In genomic region chr17:21425736-21426135, GRCh38 we compare ENCODE assay signal across 21 cellular contexts. TPM values are rescaled to one million over a fixed set of nuclear protein-coding genes. Genes with fewer than 3 reads are reported as not detected.
"Had no signal": no experiment of that assay in that cellular context is flagged by ENCODE, and none has a peak within 500 bp of the region (broad histone marks: within the 10 kb centered on the region; RNA-seq: fewer than 3 reads in every experiment).

No MANE protein-coding gene starts in this region.

- H3K9me3 Mint-ChIP-seq: activated B cell treated with CpG ODN at 0.5 μM for 24 hours; activated CD4-positive, alpha-beta memory T cell treated with anti-CD3 and anti-CD28 coated beads for 36 hours; activated naive CD4-positive, alpha-beta T cell treated with anti-CD3 and anti-CD28 coated beads for 36 hours; activated T-cell treated with anti-CD3 and anti-CD28 coated beads, Interleukin-2, amount 50 U/mL, for 4 hours; central memory CD8-positive, alpha-beta T cell; naive B cell; stimulated activated effector memory CD8-positive, alpha-beta T cell treated with anti-CD3 and anti-CD28 coated beads, Interleukin-12 subunit alpha, Interleukin-12 subunit beta, amount 100 ng/mL, for 72 hours; T-helper 2 cell treated with Interferon-gamma antibody and Interleukin-4, amounts not matched to agents 5 μg/mL and 100 μg/mL, for 36 hours; type B pancreatic cell had no signal

- H3K27me3 Mint-ChIP-seq: activated CD4-positive, alpha-beta memory T cell treated with anti-CD3 and anti-CD28 coated beads for 36 hours had no signal

- ATAC-seq: activated T-cell treated with anti-CD3 and anti-CD28 coated beads, Interleukin-2, amount 50 U/mL, for 4 hours; left cardiac atrium; lower lobe of right lung; pancreas; right lobe of liver; stimulated activated effector memory CD8-positive, alpha-beta T cell treated with anti-CD3 and anti-CD28 coated beads, Interleukin-12 subunit alpha, Interleukin-12 subunit beta, amount 100 ng/mL, for 72 hours had no signal

- H3K36me3 Mint-ChIP-seq: activated CD4-positive, alpha-beta memory T cell treated with anti-CD3 and anti-CD28 coated beads for 36 hours; naive B cell; stimulated activated effector memory CD8-positive, alpha-beta T cell treated with anti-CD3 and anti-CD28 coated beads, Interleukin-12 subunit alpha, Interleukin-12 subunit beta, amount 100 ng/mL, for 72 hours; type B pancreatic cell had no signal

- H3K4me3 Mint-ChIP-seq: activated B cell treated with CpG ODN at 0.5 μM for 24 hours; activated CD4-positive, alpha-beta memory T cell treated with anti-CD3 and anti-CD28 coated beads for 36 hours; activated naive CD4-positive, alpha-beta T cell treated with anti-CD3 and anti-CD28 coated beads for 36 hours; activated T-cell treated with anti-CD3 and anti-CD28 coated beads, Interleukin-2, amount 50 U/mL, for 4 hours; central memory CD8-positive, alpha-beta T cell; stimulated activated effector memory CD8-positive, alpha-beta T cell treated with anti-CD3 and anti-CD28 coated beads, Interleukin-12 subunit alpha, Interleukin-12 subunit beta, amount 100 ng/mL, for 72 hours; T-helper 2 cell treated with Interferon-gamma antibody and Interleukin-4, amounts not matched to agents 5 μg/mL and 100 μg/mL, for 36 hours; type B pancreatic cell had no signal

- H3K27ac Mint-ChIP-seq: activated B cell treated with CpG ODN at 0.5 μM for 24 hours; activated CD4-positive, alpha-beta memory T cell treated with anti-CD3 and anti-CD28 coated beads for 36 hours; activated naive CD4-positive, alpha-beta T cell treated with anti-CD3 and anti-CD28 coated beads for 36 hours; stimulated activated effector memory CD8-positive, alpha-beta T cell treated with anti-CD3 and anti-CD28 coated beads, Interleukin-12 subunit alpha, Interleukin-12 subunit beta, amount 100 ng/mL, for 72 hours; T-helper 2 cell treated with Interferon-gamma antibody and Interleukin-4, amounts not matched to agents 5 μg/mL and 100 μg/mL, for 36 hours; type B pancreatic cell had no signal

- DNase-seq: activated B cell treated with CpG ODN at 0.5 μM for 24 hours; activated CD4-positive, alpha-beta memory T cell treated with anti-CD3 and anti-CD28 coated beads for 36 hours; activated CD4-positive, alpha-beta T cell treated with anti-CD3 and anti-CD28 coated beads for 4 hours; activated naive CD4-positive, alpha-beta T cell treated with anti-CD3 and anti-CD28 coated beads for 36 hours; activated T-cell treated with anti-CD3 and anti-CD28 coated beads, Interleukin-2, amount 50 U/mL, for 4 hours; aorta; brain microvascular endothelial cell; colonic mucosa; lower lobe of right lung; naive B cell; pancreas; right lobe of liver; SK-N-SH; stimulated activated CD4-positive, alpha-beta T cell treated with anti-CD3 and anti-CD28 coated beads, Interleukin-4, amount 100 ng/mL, for 24 hours; testis had no signal

- H3K4me1 Mint-ChIP-seq: activated B cell treated with CpG ODN at 0.5 μM for 24 hours; central memory CD8-positive, alpha-beta T cell; naive B cell; stimulated activated effector memory CD8-positive, alpha-beta T cell treated with anti-CD3 and anti-CD28 coated beads, Interleukin-12 subunit alpha, Interleukin-12 subunit beta, amount 100 ng/mL, for 72 hours had no signal

- H3K4me3 ChIP-seq: colonic mucosa, lower lobe of right lung, pancreas, right lobe of liver, smooth muscle cell, testis had no signal

RNA-seq across cellular contexts. Expression of gene KCNJ12, which starts 49.6 kb away (rescaled TPM):
- total RNA-seq: activated B cell treated with CpG ODN at 0.5 μM for 24 hours; activated CD4-positive, alpha-beta memory T cell treated with anti-CD3 and anti-CD28 coated beads for 36 hours; activated naive CD4-positive, alpha-beta T cell treated with anti-CD3 and anti-CD28 coated beads for 36 hours had no signal
